Comparison of ENCODE assay signal across 2 cellular contexts in the genomic region with DNA sequence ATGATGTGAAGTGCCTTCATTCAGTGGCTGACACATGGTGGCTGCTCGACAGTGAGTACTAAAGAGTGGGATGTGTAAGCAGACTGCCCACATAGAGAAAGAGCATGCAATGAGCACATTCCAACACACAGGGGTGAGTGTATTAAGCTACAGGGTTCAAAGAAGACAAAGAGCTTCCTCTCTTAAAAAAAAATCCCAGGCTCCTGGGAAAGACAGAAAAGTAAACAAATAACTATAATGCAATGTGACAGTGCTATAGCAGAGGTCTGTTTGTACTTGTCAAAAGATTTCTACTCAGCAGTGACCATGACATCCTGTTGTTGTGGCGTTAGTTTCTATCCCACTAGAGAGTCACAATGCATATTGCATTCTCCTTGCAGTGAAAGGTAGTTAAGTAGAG.
TF ChIP-seq lines count a peak whose summit lies in the region.

No MANE protein-coding gene starts in this region.

TF ChIP-seq in GM12878, 131 proteins besides CTCF, POLR2A, EP300 and RAD21:
- TF ChIP-seq TBL1XR1 (IDR thresholded peaks at IDR 0.05; ENCODE audit: low read depth, low read length) (no peak), POU2F2 (IDR thresholded peaks at IDR 0.05; ENCODE audit: borderline replicate concordance, low read depth, low read length) (no peak), EED (IDR thresholded peaks at IDR 0.05; ENCODE audit: low read depth) (no peak), CHD2 (IDR thresholded peaks at IDR 0.05; ENCODE audit: borderline replicate concordance, low read depth, low read length) (no peak), MEF2B (IDR thresholded peaks at IDR 0.05; ENCODE audit: partially characterized antibody, poor library complexity, severe bottlenecking) (no peak)
- TF ChIP-seq, protein P1, sequence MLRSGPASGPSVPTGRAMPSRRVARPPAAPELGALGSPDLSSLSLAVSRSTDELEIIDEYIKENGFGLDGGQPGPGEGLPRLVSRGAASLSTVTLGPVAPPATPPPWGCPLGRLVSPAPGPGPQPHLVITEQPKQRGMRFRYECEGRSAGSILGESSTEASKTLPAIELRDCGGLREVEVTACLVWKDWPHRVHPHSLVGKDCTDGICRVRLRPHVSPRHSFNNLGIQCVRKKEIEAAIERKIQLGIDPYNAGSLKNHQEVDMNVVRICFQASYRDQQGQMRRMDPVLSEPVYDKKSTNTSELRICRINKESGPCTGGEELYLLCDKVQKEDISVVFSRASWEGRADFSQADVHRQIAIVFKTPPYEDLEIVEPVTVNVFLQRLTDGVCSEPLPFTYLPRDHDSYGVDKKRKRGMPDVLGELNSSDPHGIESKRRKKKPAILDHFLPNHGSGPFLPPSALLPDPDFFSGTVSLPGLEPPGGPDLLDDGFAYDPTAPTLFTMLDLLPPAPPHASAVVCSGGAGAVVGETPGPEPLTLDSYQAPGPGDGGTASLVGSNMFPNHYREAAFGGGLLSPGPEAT (IDR thresholded peaks at IDR 0.05; ENCODE audit: low read depth): no peak
TF ChIP-seq in GM12878: peak in this region for 0.

TF ChIP-seq in HEK293T, 16 proteins besides CTCF, POLR2A, EP300 and RAD21:
- TF ChIP-seq SP1 (IDR thresholded peaks at IDR 0.05) (no peak), FOXA1 (IDR thresholded peaks at IDR 0.05) (no peak), ELF4 (IDR thresholded peaks at IDR 0.05) (no peak), SUZ12 (IDR thresholded peaks at IDR 0.05) (no peak), LEF1 (IDR thresholded peaks at IDR 0.05; ENCODE audit: borderline replicate concordance) (no peak), FOXM1 (IDR thresholded peaks at IDR 0.05; ENCODE audit: borderline replicate concordance) (no peak), FOXK2 (IDR thresholded peaks at IDR 0.05) (no peak), BHLHE40 (IDR thresholded peaks at IDR 0.05; ENCODE audit: borderline replicate concordance) (no peak), ARNT (IDR thresholded peaks at IDR 0.05) (no peak), ZNF384 (IDR thresholded peaks at IDR 0.05) (no peak), CTBP1 (IDR thresholded peaks at IDR 0.05; ENCODE audit: borderline replicate concordance) (no peak)
- TF ChIP-seq, protein P2, sequence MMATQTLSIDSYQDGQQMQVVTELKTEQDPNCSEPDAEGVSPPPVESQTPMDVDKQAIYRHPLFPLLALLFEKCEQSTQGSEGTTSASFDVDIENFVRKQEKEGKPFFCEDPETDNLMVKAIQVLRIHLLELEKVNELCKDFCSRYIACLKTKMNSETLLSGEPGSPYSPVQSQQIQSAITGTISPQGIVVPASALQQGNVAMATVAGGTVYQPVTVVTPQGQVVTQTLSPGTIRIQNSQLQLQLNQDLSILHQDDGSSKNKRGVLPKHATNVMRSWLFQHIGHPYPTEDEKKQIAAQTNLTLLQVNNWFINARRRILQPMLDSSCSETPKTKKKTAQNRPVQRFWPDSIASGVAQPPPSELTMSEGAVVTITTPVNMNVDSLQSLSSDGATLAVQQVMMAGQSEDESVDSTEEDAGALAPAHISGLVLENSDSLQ (IDR thresholded peaks at IDR 0.05): no peak
